ENCODE assay signal across 8 cellular contexts in genomic region chr9:4375424-4376195, GRCh38.
DNase-seq lines count a peak whose midpoint lies in the region; ATAC-seq and TF ChIP-seq lines count a peak whose summit lies in the region.

No MANE protein-coding gene starts in this region.

- peak; percentile 35 for ATAC-seq in T-helper 17 cell
- peak in 2 of 8 donors; percentile 66 to 67 for ATAC-seq in heart right ventricle
- ATAC-seq in thoracic aorta (ENCODE audit: insufficient number of reproducible peaks, low FRiP score, low read depth): no peak
- ATAC-seq in stimulated activated effector memory CD8-positive, alpha-beta T cell treated with anti-CD3 and anti-CD28 coated beads, Interleukin-12 subunit alpha, Interleukin-12 subunit beta, amount 100 ng/mL, for 72 hours: no peak
- no peak for ATAC-seq in stimulated activated naive CD8-positive, alpha-beta T cell treated with anti-CD3 and anti-CD28 coated beads, Interleukin-15, Interleukin-2, amounts not matched to agents 100 U/mL and 50 U/mL, for 24 hours

- H3K27ac ChIP-seq in AG04450 (ENCODE audit: low read depth, low read length) (no peak overlapping the region), heart right ventricle (no peak overlapping the region), thoracic aorta (no peak overlapping the region)

- CTCF ChIA-PET in AG04450 (lab: Charles Lee): interaction anchor here (0.6 to 4.4 kb wide), 11 partner anchors 9 to 1522 kb away, joined by 3 to 27 read pairs (median 3); no protein-coding TSS in a partner anchor

- no peaks in the 10 kb centered on the region for H3K36me3 ChIP-seq in heart right ventricle
- H3K36me3 ChIP-seq in thoracic aorta: no peaks in the 10 kb centered on the region

- no peak overlapping the region for H3K27ac Mint-ChIP-seq in T-helper 17 cell
- H3K27ac Mint-ChIP-seq in stimulated activated effector memory CD8-positive, alpha-beta T cell treated with anti-CD3 and anti-CD28 coated beads, Interleukin-12 subunit alpha, Interleukin-12 subunit beta, amount 100 ng/mL, for 72 hours: no peak overlapping the region

- TF ChIP-seq CTCF in AG04450 (IDR thresholded peaks at IDR 0.05; ENCODE audit: low read depth, low read length) (peak; percentile 60), heart right ventricle (IDR thresholded peaks at IDR 0.05) (peak in 8 of 9 donors; percentile 17 to 65 (median 53)), thoracic aorta (IDR thresholded peaks at IDR 0.05) (peak; percentile 37)

- no peak overlapping the region for H3K4me3 Mint-ChIP-seq in T-helper 17 cell
- H3K4me3 Mint-ChIP-seq in stimulated activated effector memory CD8-positive, alpha-beta T cell treated with anti-CD3 and anti-CD28 coated beads, Interleukin-12 subunit alpha, Interleukin-12 subunit beta, amount 100 ng/mL, for 72 hours: no peak overlapping the region

- H3K9me3 ChIP-seq in AG04450 (ENCODE audit: control insufficient read depth, insufficient read depth, low read length) (no peaks in the 10 kb centered on the region), T-helper 17 cell (ENCODE audit: control insufficient read depth, low read length, poor library complexity, severe bottlenecking) (no peaks in the 10 kb centered on the region), heart right ventricle (no peaks in the 10 kb centered on the region), thoracic aorta (no peaks in the 10 kb centered on the region)

- no peaks in the 10 kb centered on the region for H3K9me3 Mint-ChIP-seq in stimulated activated effector memory CD8-positive, alpha-beta T cell treated with anti-CD3 and anti-CD28 coated beads, Interleukin-12 subunit alpha, Interleukin-12 subunit beta, amount 100 ng/mL, for 72 hours

- intact Hi-C loops in heart right ventricle (cut with DNase I): loop anchor here in 4 of 10 donors (5.0 to 10.0 kb wide), 4 partner anchors 643 to 1521 kb away; no protein-coding TSS in a partner anchor

- peaks cover 2% of the 10 kb centered on the region for H3K4me1 Mint-ChIP-seq in T-helper 17 cell
- no peaks in the 10 kb centered on the region for H3K4me1 Mint-ChIP-seq in stimulated activated effector memory CD8-positive, alpha-beta T cell treated with anti-CD3 and anti-CD28 coated beads, Interleukin-12 subunit alpha, Interleukin-12 subunit beta, amount 100 ng/mL, for 72 hours

- H3K36me3 Mint-ChIP-seq in T-helper 17 cell (ENCODE audit: low read depth): no peaks in the 10 kb centered on the region
- H3K36me3 Mint-ChIP-seq in stimulated activated effector memory CD8-positive, alpha-beta T cell treated with anti-CD3 and anti-CD28 coated beads, Interleukin-12 subunit alpha, Interleukin-12 subunit beta, amount 100 ng/mL, for 72 hours: no peaks in the 10 kb centered on the region

- DNase-seq in AG04450 (ENCODE audit: low read depth, low spot score) (peak; percentile 27), HPDE6-E6E7 (ENCODE audit: extremely low spot score) (peak; percentile 15), T-helper 17 cell (no peak), heart right ventricle (no peak), thoracic aorta (ENCODE audit: low spot score) (no peak)
- DNase-seq in stimulated activated effector memory CD8-positive, alpha-beta T cell treated with anti-CD3 and anti-CD28 coated beads, Interleukin-12 subunit alpha, Interleukin-12 subunit beta, amount 100 ng/mL, for 72 hours (ENCODE audit: low spot score in 2 of 2): no peak
- no peak for DNase-seq in stimulated activated naive CD8-positive, alpha-beta T cell treated with anti-CD3 and anti-CD28 coated beads, Interleukin-15, Interleukin-2, amounts not matched to agents 100 U/mL and 50 U/mL, for 24 hours
- DNase-seq in activated effector memory CD4-positive, alpha-beta T cell treated with anti-CD3 and anti-CD28 coated beads, Interleukin-2, amount 50 U/mL, for 16 hours: no peak

- no peak overlapping the region for H3K4me3 ChIP-seq in AG04450 (ENCODE audit: low read depth, low read length)
- no peak overlapping the region for H3K4me3 ChIP-seq in heart right ventricle
- H3K4me3 ChIP-seq in thoracic aorta: no peak overlapping the region

- H3K4me1 ChIP-seq in heart right ventricle (no peaks in the 10 kb centered on the region), thoracic aorta (ENCODE audit: control insufficient read depth in 1 of 2, low read depth in 2 of 2) (no peaks in the 10 kb centered on the region)

- H3K27me3 ChIP-seq in AG04450 (ENCODE audit: control insufficient read depth, insufficient read depth, low read length) (peaks cover 10% of the 10 kb centered on the region), heart right ventricle (peaks cover 0 to 29% (median 0%) of the 10 kb centered on the region in 7 donors), thoracic aorta (replicated peaks; ENCODE audit: insufficient read depth) (no peaks in the 10 kb centered on the region)

- peaks cover 47% of the 10 kb centered on the region for H3K27me3 Mint-ChIP-seq in T-helper 17 cell

- 48 to 53% methylated on average over 7 of the region's 7 CpGs for WGBS in heart right ventricle, 2 donors

- POLR2A ChIA-PET in AG04450 (lab: Yijun Ruan, JAX): no interaction called here

Comparison
In these comparisons a context has a peak if more than half of its experiments do, and no peak if none do; other contexts are left out.
1. DNase-seq: peak in AG04450 (single experiment) and HPDE6-E6E7 (single experiment); none in T-helper 17 cell (0 of 3), heart right ventricle (0 of 2), thoracic aorta (single experiment), stimulated activated effector memory CD8-positive, alpha-beta T cell treated with anti-CD3 and anti-CD28 coated beads, Interleukin-12 subunit alpha, Interleukin-12 subunit beta, amount 100 ng/mL, for 72 hours (0 of 2), stimulated activated naive CD8-positive, alpha-beta T cell treated with anti-CD3 and anti-CD28 coated beads, Interleukin-15, Interleukin-2, amounts not matched to agents 100 U/mL and 50 U/mL, for 24 hours (single experiment) and activated effector memory CD4-positive, alpha-beta T cell treated with anti-CD3 and anti-CD28 coated beads, Interleukin-2, amount 50 U/mL, for 16 hours (single experiment).
2. Peak in every context shown above with its lines, with median percentiles within 50 percentile points of each other: CTCF ChIP-seq.